Comparison of ENCODE assay signal across 1 cellular context in the genomic region with DNA sequence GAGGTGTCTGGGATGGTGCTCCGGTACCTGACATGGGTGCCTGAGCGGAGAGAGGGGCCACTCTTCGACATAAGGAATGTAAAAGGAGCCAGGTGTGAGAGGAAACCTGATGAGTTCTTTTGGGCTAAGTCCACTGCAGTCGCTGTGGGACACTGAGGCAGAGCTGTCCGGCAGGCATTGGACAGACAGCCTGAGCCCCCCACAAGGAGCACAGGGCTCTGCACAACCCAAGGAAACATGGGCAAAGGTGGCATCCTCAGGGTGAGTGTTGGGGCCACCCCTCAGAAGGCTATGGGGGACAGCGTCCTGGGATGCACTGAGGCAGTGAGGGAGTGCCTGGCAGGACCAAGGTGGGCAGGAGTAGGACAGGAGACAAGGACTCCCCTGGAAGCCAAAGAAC.
TF ChIP-seq lines count a peak whose summit lies in the region.

No MANE protein-coding gene starts in this region.

TF ChIP-seq in WTC11, 78 proteins besides CTCF, POLR2A, EP300 and RAD21 (continued from another document):
- TF ChIP-seq FOXP4 (CRISPR knock-in tag; IDR thresholded peaks at IDR 0.05) (no peak), TEAD1 (CRISPR knock-in tag; IDR thresholded peaks at IDR 0.05) (no peak), MYBL2 (CRISPR knock-in tag; IDR thresholded peaks at IDR 0.05) (no peak), STAT6 (CRISPR knock-in tag; conservative IDR thresholded peaks at IDR 0.05; ENCODE audit: low read depth) (no peak)
- TF ChIP-seq, protein P1, sequence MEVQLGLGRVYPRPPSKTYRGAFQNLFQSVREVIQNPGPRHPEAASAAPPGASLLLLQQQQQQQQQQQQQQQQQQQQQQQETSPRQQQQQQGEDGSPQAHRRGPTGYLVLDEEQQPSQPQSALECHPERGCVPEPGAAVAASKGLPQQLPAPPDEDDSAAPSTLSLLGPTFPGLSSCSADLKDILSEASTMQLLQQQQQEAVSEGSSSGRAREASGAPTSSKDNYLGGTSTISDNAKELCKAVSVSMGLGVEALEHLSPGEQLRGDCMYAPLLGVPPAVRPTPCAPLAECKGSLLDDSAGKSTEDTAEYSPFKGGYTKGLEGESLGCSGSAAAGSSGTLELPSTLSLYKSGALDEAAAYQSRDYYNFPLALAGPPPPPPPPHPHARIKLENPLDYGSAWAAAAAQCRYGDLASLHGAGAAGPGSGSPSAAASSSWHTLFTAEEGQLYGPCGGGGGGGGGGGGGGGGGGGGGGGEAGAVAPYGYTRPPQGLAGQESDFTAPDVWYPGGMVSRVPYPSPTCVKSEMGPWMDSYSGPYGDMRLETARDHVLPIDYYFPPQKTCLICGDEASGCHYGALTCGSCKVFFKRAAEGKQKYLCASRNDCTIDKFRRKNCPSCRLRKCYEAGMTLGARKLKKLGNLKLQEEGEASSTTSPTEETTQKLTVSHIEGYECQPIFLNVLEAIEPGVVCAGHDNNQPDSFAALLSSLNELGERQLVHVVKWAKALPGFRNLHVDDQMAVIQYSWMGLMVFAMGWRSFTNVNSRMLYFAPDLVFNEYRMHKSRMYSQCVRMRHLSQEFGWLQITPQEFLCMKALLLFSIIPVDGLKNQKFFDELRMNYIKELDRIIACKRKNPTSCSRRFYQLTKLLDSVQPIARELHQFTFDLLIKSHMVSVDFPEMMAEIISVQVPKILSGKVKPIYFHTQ (CRISPR knock-in tag; IDR thresholded peaks at IDR 0.05), result no peak
